In the genomic region with DNA sequence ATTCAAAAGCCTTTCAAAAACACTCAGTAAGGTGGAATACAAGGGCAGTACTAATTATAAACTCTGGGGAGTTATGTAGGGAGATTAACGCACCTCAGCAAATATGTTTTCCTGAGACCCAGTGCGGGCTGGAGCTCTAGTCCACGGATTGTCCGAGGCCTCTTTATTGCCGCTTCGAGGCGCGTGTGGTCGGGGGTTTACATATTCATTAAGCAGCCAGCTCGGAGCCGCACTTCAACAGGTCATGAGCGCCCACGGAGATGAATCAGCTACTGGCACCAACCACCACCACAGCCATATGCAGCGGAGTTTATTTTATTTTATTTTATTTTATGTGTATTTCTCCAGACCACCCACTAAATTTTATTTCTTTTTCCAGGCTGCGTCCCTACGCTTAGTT, we compare ENCODE assay signal across 15 cellular contexts.
DNase-seq lines count a peak whose midpoint lies in the region; ATAC-seq and TF ChIP-seq lines count a peak whose summit lies in the region.
"Had no signal": no experiment of that assay in that cellular context is flagged by ENCODE, and none has a peak within 500 bp of the region (broad histone marks: within the 10 kb centered on the region; RNA-seq: fewer than 3 reads in every experiment).

No MANE protein-coding gene starts in this region.

- POLR2A ChIA-PET in activated naive CD8-positive, alpha-beta T cell treated with anti-CD3 and anti-CD28 coated beads, Interleukin-2, amount 10 ng/mL, durations not matched to agents 7 days and 5 days (lab: Charles Lee): no interaction called here

- no peak for ATAC-seq in activated naive CD8-positive, alpha-beta T cell treated with anti-CD3 and anti-CD28 coated beads, Interleukin-2, amount 10 ng/mL, durations not matched to agents 7 days and 5 days (ENCODE audit: low read depth)
- ATAC-seq in HG02884 (IDR thresholded peaks at IDR 0.05; ENCODE audit: unreplicated experiment): no peak
- ATAC-seq: GM12878 had no signal

- peaks cover 0 to 9% (median 2%) of the 10 kb centered on the region in 4 donors for H3K4me1 ChIP-seq in esophagus muscularis mucosa

- intact Hi-C loops in esophagus muscularis mucosa (cut with DNase I): no loop called here

- peak overlapping the region; percentile 61 for H3K4me3 Mint-ChIP-seq in activated naive CD4-positive, alpha-beta T cell treated with anti-CD3 and anti-CD28 coated beads, Interleukin-2, amount 50 U/mL, for 24 hours
- H3K4me3 Mint-ChIP-seq in activated naive CD4-positive, alpha-beta T cell treated with anti-CD3 and anti-CD28 coated beads, Interleukin-2, amount 10 ng/mL, durations not matched to agents 7 days and 5 days: no peak overlapping the region
- peak overlapping the region; percentile 47 for H3K4me3 Mint-ChIP-seq in activated naive CD8-positive, alpha-beta T cell treated with anti-CD3 and anti-CD28 coated beads, Interleukin-2, amount 10 ng/mL, durations not matched to agents 7 days and 5 days
- peak overlapping the region; percentile 26 for H3K4me3 Mint-ChIP-seq in stimulated activated naive CD8-positive, alpha-beta T cell treated with anti-CD3 and anti-CD28 coated beads, Interleukin-15, Interleukin-2, amounts not matched to agents 100 ng/mL and 50 ng/mL, for 24 hours

- no peaks in the 10 kb centered on the region for H3K27me3 Mint-ChIP-seq in activated naive CD4-positive, alpha-beta T cell treated with anti-CD3 and anti-CD28 coated beads, Interleukin-2, amount 50 U/mL, for 24 hours
- peaks cover 12% of the 10 kb centered on the region for H3K27me3 Mint-ChIP-seq in activated naive CD4-positive, alpha-beta T cell treated with anti-CD3 and anti-CD28 coated beads, Interleukin-2, amount 10 ng/mL, durations not matched to agents 7 days and 5 days
- no peaks in the 10 kb centered on the region for H3K27me3 Mint-ChIP-seq in activated naive CD8-positive, alpha-beta T cell treated with anti-CD3 and anti-CD28 coated beads, Interleukin-2, amount 10 ng/mL, durations not matched to agents 7 days and 5 days
- no peaks in the 10 kb centered on the region for H3K27me3 Mint-ChIP-seq in stimulated activated naive CD8-positive, alpha-beta T cell treated with anti-CD3 and anti-CD28 coated beads, Interleukin-15, Interleukin-2, amounts not matched to agents 100 ng/mL and 50 ng/mL, for 24 hours

- H3K4me1 Mint-ChIP-seq in activated naive CD4-positive, alpha-beta T cell treated with anti-CD3 and anti-CD28 coated beads, Interleukin-2, amount 50 U/mL, for 24 hours: peaks cover 59% of the 10 kb centered on the region
- H3K4me1 Mint-ChIP-seq in activated naive CD4-positive, alpha-beta T cell treated with anti-CD3 and anti-CD28 coated beads, Interleukin-2, amount 10 ng/mL, durations not matched to agents 7 days and 5 days: peaks cover 20% of the 10 kb centered on the region
- H3K4me1 Mint-ChIP-seq in activated naive CD8-positive, alpha-beta T cell treated with anti-CD3 and anti-CD28 coated beads, Interleukin-2, amount 10 ng/mL, durations not matched to agents 7 days and 5 days: peaks cover 11% of the 10 kb centered on the region
- peaks cover 43% of the 10 kb centered on the region for H3K4me1 Mint-ChIP-seq in stimulated activated naive CD8-positive, alpha-beta T cell treated with anti-CD3 and anti-CD28 coated beads, Interleukin-15, Interleukin-2, amounts not matched to agents 100 ng/mL and 50 ng/mL, for 24 hours (ENCODE audit: low read depth)

- no peak overlapping the region for H3K4me3 ChIP-seq in esophagus muscularis mucosa
- H3K4me3 ChIP-seq: GM12878 had no signal

- DNase-seq in activated naive CD4-positive, alpha-beta T cell treated with anti-CD3 and anti-CD28 coated beads, Interleukin-2, amount 10 ng/mL, durations not matched to agents 7 days and 5 days: no peak
- DNase-seq in M059J (ENCODE audit: low read depth): peak; percentile 4
- DNase-seq in activated naive CD8-positive, alpha-beta T cell treated with anti-CD3 and anti-CD28 coated beads, Interleukin-2, amount 10 ng/mL, durations not matched to agents 7 days and 5 days: no peak
- no peak for DNase-seq in esophagus muscularis mucosa (ENCODE audit: extremely low spot score)
- no peak for DNase-seq in NCI-H1417 (lab: John Stamatoyannopoulos, UW)
- DNase-seq: DMS53, KG1, NCI-H1930, NCI-H2171, RPMI8226 had no signal

- no peak for TF ChIP-seq EP300 in esophagus muscularis mucosa (IDR thresholded peaks at IDR 0.05)

- peak overlapping the region; percentile 30 for H3K27ac Mint-ChIP-seq in activated naive CD4-positive, alpha-beta T cell treated with anti-CD3 and anti-CD28 coated beads, Interleukin-2, amount 50 U/mL, for 24 hours
- no peak overlapping the region for H3K27ac Mint-ChIP-seq in activated naive CD4-positive, alpha-beta T cell treated with anti-CD3 and anti-CD28 coated beads, Interleukin-2, amount 10 ng/mL, durations not matched to agents 7 days and 5 days
- H3K27ac Mint-ChIP-seq in activated naive CD8-positive, alpha-beta T cell treated with anti-CD3 and anti-CD28 coated beads, Interleukin-2, amount 10 ng/mL, durations not matched to agents 7 days and 5 days: no peak overlapping the region
- H3K27ac Mint-ChIP-seq in stimulated activated naive CD8-positive, alpha-beta T cell treated with anti-CD3 and anti-CD28 coated beads, Interleukin-15, Interleukin-2, amounts not matched to agents 100 ng/mL and 50 ng/mL, for 24 hours: no peak overlapping the region

- CTCF ChIA-PET in activated naive CD4-positive, alpha-beta T cell treated with anti-CD3 and anti-CD28 coated beads, Interleukin-2, amount 10 ng/mL, durations not matched to agents 7 days and 5 days (lab: Charles Lee): no interaction called here

- no peaks in the 10 kb centered on the region for H3K36me3 ChIP-seq in esophagus muscularis mucosa

- peaks cover 0 to 5% (median 0%) of the 10 kb centered on the region in 4 donors for H3K27me3 ChIP-seq in esophagus muscularis mucosa

- TF ChIP-seq POLR2A in esophagus muscularis mucosa (IDR thresholded peaks at IDR 0.05; ENCODE audit: low read depth): no peak

- no peaks in the 10 kb centered on the region for H3K36me3 Mint-ChIP-seq in activated naive CD4-positive, alpha-beta T cell treated with anti-CD3 and anti-CD28 coated beads, Interleukin-2, amount 50 U/mL, for 24 hours
- no peaks in the 10 kb centered on the region for H3K36me3 Mint-ChIP-seq in activated naive CD4-positive, alpha-beta T cell treated with anti-CD3 and anti-CD28 coated beads, Interleukin-2, amount 10 ng/mL, durations not matched to agents 7 days and 5 days
- no peaks in the 10 kb centered on the region for H3K36me3 Mint-ChIP-seq in activated naive CD8-positive, alpha-beta T cell treated with anti-CD3 and anti-CD28 coated beads, Interleukin-2, amount 10 ng/mL, durations not matched to agents 7 days and 5 days
- no peaks in the 10 kb centered on the region for H3K36me3 Mint-ChIP-seq in stimulated activated naive CD8-positive, alpha-beta T cell treated with anti-CD3 and anti-CD28 coated beads, Interleukin-15, Interleukin-2, amounts not matched to agents 100 ng/mL and 50 ng/mL, for 24 hours (ENCODE audit: low read depth)

- H3K27ac ChIP-seq in esophagus muscularis mucosa (replicated peaks in 1 of 4): no peak overlapping the region
- H3K27ac ChIP-seq: HL-60 had no signal

- WGBS in esophagus muscularis mucosa: 79% methylated on average over 16 of the region's 16 CpGs

- no peaks in the 10 kb centered on the region for H3K9me3 Mint-ChIP-seq in activated naive CD4-positive, alpha-beta T cell treated with anti-CD3 and anti-CD28 coated beads, Interleukin-2, amount 50 U/mL, for 24 hours
- peaks cover 5% of the 10 kb centered on the region for H3K9me3 Mint-ChIP-seq in activated naive CD4-positive, alpha-beta T cell treated with anti-CD3 and anti-CD28 coated beads, Interleukin-2, amount 10 ng/mL, durations not matched to agents 7 days and 5 days
- H3K9me3 Mint-ChIP-seq in activated naive CD8-positive, alpha-beta T cell treated with anti-CD3 and anti-CD28 coated beads, Interleukin-2, amount 10 ng/mL, durations not matched to agents 7 days and 5 days: no peaks in the 10 kb centered on the region
- peaks cover 6% of the 10 kb centered on the region for H3K9me3 Mint-ChIP-seq in stimulated activated naive CD8-positive, alpha-beta T cell treated with anti-CD3 and anti-CD28 coated beads, Interleukin-15, Interleukin-2, amounts not matched to agents 100 ng/mL and 50 ng/mL, for 24 hours

- TF ChIP-seq CTCF in esophagus muscularis mucosa (IDR thresholded peaks at IDR 0.05): no peak

- H3K9me3 ChIP-seq in esophagus muscularis mucosa: peaks cover 0 to 3% (median 0%) of the 10 kb centered on the region in 4 donors
